ENCODE assay signal across 11 cellular contexts in the genomic region with DNA sequence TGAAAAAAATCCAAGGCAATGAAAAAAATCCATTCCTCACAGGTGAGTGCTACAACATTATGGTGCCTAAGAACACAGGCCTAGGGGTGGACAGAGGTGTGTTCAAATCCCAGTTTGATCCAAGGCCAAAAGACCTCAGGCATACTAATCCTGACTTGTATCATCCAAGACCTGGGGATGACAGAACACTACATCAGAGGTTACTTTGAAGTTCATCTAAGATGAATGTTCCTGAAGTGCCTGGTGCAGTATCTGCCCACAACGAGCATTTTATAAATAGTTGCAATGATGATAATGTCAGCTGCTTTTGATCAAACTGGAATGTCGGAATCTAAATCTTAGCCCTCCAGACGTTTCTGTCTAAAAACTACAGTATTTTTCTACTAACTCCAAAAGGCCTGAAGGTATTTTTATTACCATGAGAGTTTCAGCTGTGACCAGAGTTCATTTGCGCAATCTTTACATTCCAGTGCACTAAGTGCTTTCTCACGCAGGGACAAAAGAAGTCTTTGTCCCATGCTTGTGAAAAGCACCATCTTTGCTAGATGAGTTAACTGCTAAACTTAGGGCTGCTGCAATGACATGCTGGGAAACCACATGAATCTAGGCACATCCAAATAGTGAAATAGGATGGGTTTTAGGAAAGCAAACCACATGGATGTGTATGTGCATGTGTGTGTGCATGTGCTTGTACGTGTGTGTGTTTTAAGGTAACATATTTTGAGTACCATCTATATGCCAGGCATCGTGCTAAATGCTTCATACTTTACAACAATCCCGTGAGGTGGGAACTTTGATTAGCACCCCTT. TPM values are rescaled to one million over a fixed set of nuclear protein-coding genes. Genes with fewer than 3 reads are reported as not detected.
DNase-seq lines count a peak whose midpoint lies in the region; ATAC-seq and TF ChIP-seq lines count a peak whose summit lies in the region.
"Had no signal": no experiment of that assay in that cellular context is flagged by ENCODE, and none has a peak within 500 bp of the region (broad histone marks: within the 10 kb centered on the region; RNA-seq: fewer than 3 reads in every experiment).

No MANE protein-coding gene starts in this region.

- BruUV-seq in Panc1 (replicated peaks; lab: Mats Ljungman, UMichigan), result TSS peak; percentile 0

- H3K4me1 Mint-ChIP-seq in CD14-positive monocyte, result peaks cover 3% of the 10 kb centered on the region

- DNase-seq in COLO829 (ENCODE audit: low spot score) (peak; percentile 59), Panc1 (ENCODE audit: low read depth, low spot score) (no peak), esophagus muscularis mucosa (ENCODE audit: extremely low spot score) (no peak), non-pigmented ciliary epithelial cell (ENCODE audit: low read depth) (peak; percentile 78), GM10266 (ENCODE audit: extremely low spot score) (no peak), CD14-positive monocyte (ENCODE audit: low spot score) (no peak), NCI-H748 treated with DMSO at 0.1 percent for 48 hours (lab: John Stamatoyannopoulos, UW) (no peak)
- DNase-seq: dermis blood vessel endothelial cell, DMS79 treated with DMSO at 0.1 percent for 48 hours had no signal

- no peaks in the 10 kb centered on the region for H3K9me3 Mint-ChIP-seq in CD14-positive monocyte
- H3K9me3 Mint-ChIP-seq: stimulated activated naive CD8-positive, alpha-beta T cell treated with anti-CD3 and anti-CD28 coated beads, Interleukin-15, Interleukin-2, amounts not matched to agents 100 ng/mL and 50 ng/mL, for 24 hours had no signal

- in situ Hi-C loops in Panc1 (cut with HindIII; ENCODE audit: low pct_unique_long_range_greater_than_20kb, low sequenced_read_pairs), result no loop called here

- TF ChIP-seq EP300 in esophagus muscularis mucosa (IDR thresholded peaks at IDR 0.05), result no peak

- 78% methylated on average over 8 of the region's 8 CpGs for WGBS in esophagus muscularis mucosa

- peak; percentile 54 for ATAC-seq in Panc1
- no peak for ATAC-seq in HG02571 (IDR thresholded peaks at IDR 0.05; ENCODE audit: unreplicated experiment)

- no peaks in the 10 kb centered on the region for H3K27me3 ChIP-seq in Panc1 (ENCODE audit: control insufficient read depth, insufficient read depth, low read length)
- H3K27me3 ChIP-seq in esophagus muscularis mucosa, result no peaks in the 10 kb centered on the region

- H3K36me3 ChIP-seq in Panc1 (ENCODE audit: control insufficient read depth, insufficient read depth, low read length) (peaks cover 48% of the 10 kb centered on the region), esophagus muscularis mucosa (peaks cover 3 to 95% (median 36%) of the 10 kb centered on the region in 4 donors)

- CTCF ChIA-PET in Panc1 (lab: Charles Lee), result no interaction called here

- TF ChIP-seq CTCF in Panc1 (IDR thresholded peaks at IDR 0.05), result no peak
- TF ChIP-seq CTCF in esophagus muscularis mucosa (IDR thresholded peaks at IDR 0.05), result no peak
- TF ChIP-seq CTCF in GM10266 (IDR thresholded peaks at IDR 0.05; ENCODE audit: control insufficient read depth, insufficient read depth, low read depth, missing control alignments), result no peak
- no peak for TF ChIP-seq CTCF in CD14-positive monocyte (IDR thresholded peaks at IDR 0.05)

- H3K4me3 ChIP-seq in Panc1 (ENCODE audit: low read depth in 2 of 2, low read length in 2 of 2) (no peak overlapping the region), esophagus muscularis mucosa (no peak overlapping the region)

- intact Hi-C loops in Panc1 (cut with micrococcal nuclease; ENCODE audit: unreplicated experiment) (no loop called here), esophagus muscularis mucosa (cut with DNase I) (no loop called here), CD14-positive monocyte (cut with micrococcal nuclease) (loop anchor here in 1 of 2 donors (10.0 kb wide), 1 partner anchor 55 kb away; no protein-coding TSS in a partner anchor)

- POLR2A ChIA-PET in Panc1 (lab: Charles Lee), result interaction anchor here (0.7 to 1.2 kb wide), 2 partner anchors 100 to 125 kb away, joined by 3 to 22 read pairs; no protein-coding TSS in a partner anchor

- no peak for TF ChIP-seq POLR2A in esophagus muscularis mucosa (IDR thresholded peaks at IDR 0.05; ENCODE audit: low read depth)

- H3K4me1 ChIP-seq in Panc1 (ENCODE audit: control insufficient read depth, insufficient read depth, low read length) (peaks cover 99% of the 10 kb centered on the region), esophagus muscularis mucosa (peaks cover 30 to 72% (median 61%) of the 10 kb centered on the region in 4 donors)

- H3K27ac ChIP-seq in Panc1 (ENCODE audit: low read length), result peak overlapping the region; percentile 100
- H3K27ac ChIP-seq in esophagus muscularis mucosa (replicated peaks in 1 of 4), result peak overlapping the region in 3 of 4 donors; percentile 2 to 40 (median 28)

- H3K4me3 Mint-ChIP-seq in CD14-positive monocyte, result no peak overlapping the region
- H3K4me3 Mint-ChIP-seq: stimulated activated naive CD8-positive, alpha-beta T cell treated with anti-CD3 and anti-CD28 coated beads, Interleukin-15, Interleukin-2, amounts not matched to agents 100 ng/mL and 50 ng/mL, for 24 hours had no signal

- no peak overlapping the region for H3K27ac Mint-ChIP-seq in CD14-positive monocyte
- H3K27ac Mint-ChIP-seq: stimulated activated naive CD8-positive, alpha-beta T cell treated with anti-CD3 and anti-CD28 coated beads, Interleukin-15, Interleukin-2, amounts not matched to agents 100 ng/mL and 50 ng/mL, for 24 hours had no signal

- H3K36me3 Mint-ChIP-seq in CD14-positive monocyte, result peaks cover 80 to 90% of the 10 kb centered on the region in 2 donors

- H3K9me3 ChIP-seq in Panc1 (ENCODE audit: control insufficient read depth, insufficient read depth, low read depth, low read length) (no peaks in the 10 kb centered on the region), esophagus muscularis mucosa (no peaks in the 10 kb centered on the region)

- H3K27me3 Mint-ChIP-seq in CD14-positive monocyte (ENCODE audit: low read depth in 3 of 3), result no peaks in the 10 kb centered on the region
- H3K27me3 Mint-ChIP-seq: stimulated activated naive CD8-positive, alpha-beta T cell treated with anti-CD3 and anti-CD28 coated beads, Interleukin-15, Interleukin-2, amounts not matched to agents 100 ng/mL and 50 ng/mL, for 24 hours had no signal

RNA-seq across cellular contexts. Expression of gene ANXA2, which starts 18.1 kb away (rescaled TPM):
- total RNA-seq in Panc1 (2021; ENCODE audit: unreplicated experiment) (1,903 TPM), esophagus muscularis mucosa (100 to 1,000 TPM; 333 to 606 (median 406) TPM)
- 1,847 TPM for polyA plus RNA-seq in Panc1 (2012; ENCODE audit: insufficient read length)
- polyA plus RNA-seq in CD14-positive monocyte, result 1,000 to 10,000 TPM; 2,046 to 2,079 TPM

Comparison
In these comparisons a context has a peak if more than half of its experiments do, and no peak if none do; other contexts are left out.
1. DNase-seq: peak in COLO829 (single experiment) and non-pigmented ciliary epithelial cell (single experiment); none in Panc1 (single experiment), esophagus muscularis mucosa (single experiment), GM10266 (single experiment), CD14-positive monocyte (single experiment) and NCI-H748 treated with DMSO at 0.1 percent for 48 hours (single experiment).